Comparison of ENCODE assay signal across 8 cellular contexts in the genomic region with DNA sequence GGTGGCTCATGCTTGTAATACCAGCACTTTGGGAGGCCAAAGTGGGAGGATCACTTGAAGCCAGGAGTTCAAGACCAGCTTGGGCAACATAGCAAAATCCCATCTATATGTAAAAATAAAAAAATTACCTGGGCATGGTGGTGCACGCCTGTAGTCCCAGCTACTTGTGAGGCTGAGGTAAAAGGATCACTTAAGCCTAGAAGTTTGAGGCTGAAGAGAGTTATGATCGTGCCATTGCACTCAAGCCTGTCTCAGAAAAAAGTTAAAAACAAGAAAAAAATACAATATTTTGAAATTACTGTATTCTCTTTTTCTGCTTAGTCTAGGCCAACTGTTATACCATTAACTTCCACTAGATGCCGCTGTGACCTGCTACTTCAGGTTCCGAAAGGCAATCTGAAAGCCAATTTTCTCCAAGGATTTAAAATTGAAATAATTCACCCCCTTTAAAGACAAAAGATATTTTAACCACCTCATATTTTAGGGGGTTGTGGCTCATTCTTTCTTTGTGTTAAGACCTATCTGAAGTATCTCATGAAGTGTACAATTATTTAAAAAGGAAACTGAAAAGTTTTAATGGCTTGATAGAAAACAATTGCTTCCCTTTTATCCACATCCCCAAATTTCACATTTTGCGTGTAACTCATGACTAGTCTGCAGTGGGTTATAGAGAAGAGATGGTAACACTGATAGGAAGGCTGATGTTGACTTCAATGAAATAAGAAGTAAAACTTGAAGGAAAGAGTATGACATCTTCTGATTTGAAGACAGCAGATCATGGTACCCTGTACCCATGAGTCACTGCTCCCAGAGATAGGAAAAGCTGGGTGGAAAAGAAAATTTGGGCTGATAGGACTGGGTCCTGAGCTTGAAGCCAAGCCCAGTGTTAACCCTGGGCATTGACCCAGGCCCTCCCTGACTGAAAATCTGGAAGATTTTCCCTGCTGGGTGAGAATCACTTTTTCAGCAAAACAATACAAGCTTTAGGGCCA. TPM values are rescaled to one million over a fixed set of nuclear protein-coding genes. Genes with fewer than 3 reads are reported as not detected.
A peak's percentile ranks its signal among the peaks of the same experiment; 100 is the strongest.
DNase-seq lines count a peak whose midpoint lies in the region; ATAC-seq, FAIRE-seq and TF ChIP-seq lines count a peak whose summit lies in the region.

No MANE protein-coding gene starts in this region.

- ATAC-seq in A549 = no peak
- ATAC-seq in activated CD8-positive, alpha-beta T cell treated with anti-CD3 and anti-CD28 coated beads, Interleukin-2, amount 10 ng/mL, durations not matched to agents 7 days and 5 days = no peak
- no peak for ATAC-seq in HG03280 (IDR thresholded peaks at IDR 0.05; ENCODE audit: unreplicated experiment)
- ATAC-seq in HG02610 (IDR thresholded peaks at IDR 0.05; ENCODE audit: unreplicated experiment) = no peak

- H3K4me1 Mint-ChIP-seq in activated CD8-positive, alpha-beta T cell treated with anti-CD3 and anti-CD28 coated beads, Interleukin-2, amount 10 ng/mL, durations not matched to agents 7 days and 5 days (ENCODE audit: low read depth) = no peaks in the 10 kb centered on the region

- no peak overlapping the region for H3K4me3 ChIP-seq in A549

- no peaks in the 10 kb centered on the region for H3K9me3 Mint-ChIP-seq in activated CD8-positive, alpha-beta T cell treated with anti-CD3 and anti-CD28 coated beads, Interleukin-2, amount 10 ng/mL, durations not matched to agents 7 days and 5 days (ENCODE audit: insufficient read depth)

- TF ChIP-seq RAD21 in A549 (conservative IDR thresholded peaks at IDR 0.05 in 1 of 2, IDR thresholded peaks at IDR 0.05 in 1 of 2) = peak; percentile 76 to 82

- no peak for FAIRE-seq in A549 (lab: Jason Lieb, UNC)
- FAIRE-seq in frontal cortex (lab: Jason Lieb, UNC) = peak; percentile 63

- no peak overlapping the region for H3K4me3 Mint-ChIP-seq in activated CD8-positive, alpha-beta T cell treated with anti-CD3 and anti-CD28 coated beads, Interleukin-2, amount 10 ng/mL, durations not matched to agents 7 days and 5 days

- TF ChIP-seq EP300 in A549 (IDR thresholded peaks at IDR 0.05) = no peak

- CTCF ChIA-PET in A549 (lab: Yijun Ruan, JAX) = interaction anchor here (0.6 to 3.3 kb wide), 39 partner anchors 10 to 506 kb away, joined by 3 to 15 read pairs (median 3); partner anchors contain the start of gene CLDN14
- CTCF ChIA-PET in activated CD8-positive, alpha-beta T cell treated with anti-CD3 and anti-CD28 coated beads, Interleukin-2, amount 10 ng/mL, durations not matched to agents 7 days and 5 days (lab: Charles Lee) = interaction anchor here (0.7 to 2.0 kb wide), 6 partner anchors 9 to 506 kb away, joined by 3 to 4 read pairs (median 3); no protein-coding TSS in a partner anchor

- TF ChIP-seq POLR2A in A549 (IDR thresholded peaks at IDR 0.05; ENCODE audit: low read length) = no peak

- H3K36me3 Mint-ChIP-seq in activated CD8-positive, alpha-beta T cell treated with anti-CD3 and anti-CD28 coated beads, Interleukin-2, amount 10 ng/mL, durations not matched to agents 7 days and 5 days (ENCODE audit: low read depth) = no peaks in the 10 kb centered on the region

- POLR2A ChIA-PET in A549 (lab: Yijun Ruan, JAX) = no interaction called here
- POLR2A ChIA-PET in activated CD8-positive, alpha-beta T cell treated with anti-CD3 and anti-CD28 coated beads, Interleukin-2, amount 10 ng/mL, durations not matched to agents 7 days and 5 days (lab: Charles Lee) = no interaction called here

- no peak overlapping the region for H3K4me2 ChIP-seq in A549

- 35% methylated on average over 5 of the region's 5 CpGs for WGBS in A549 (ENCODE audit: missing lambda C conversion rate)

- DNase-seq in A549 (ENCODE audit: low read depth in 1 of 2, low spot score in 1 of 2) (peak; percentile 5 to 44), ELR (ENCODE audit: low read depth) (peak; percentile 62), NCI-H1694 treated with DMSO at 0.1 percent for 48 hours (lab: John Stamatoyannopoulos, UW) (peak; percentile 47), frontal cortex (ENCODE audit: low spot score in 2 of 2) (peak; percentile 33 to 44), pulmonary artery endothelial cell (ENCODE audit: low read depth, low spot score) (peak; percentile 15)
- DNase-seq in activated CD8-positive, alpha-beta T cell treated with anti-CD3 and anti-CD28 coated beads, Interleukin-2, amount 10 ng/mL, durations not matched to agents 7 days and 5 days = peak; percentile 56

- no peak overlapping the region for H3K27ac Mint-ChIP-seq in activated CD8-positive, alpha-beta T cell treated with anti-CD3 and anti-CD28 coated beads, Interleukin-2, amount 10 ng/mL, durations not matched to agents 7 days and 5 days

- TF ChIP-seq CTCF in A549 (IDR thresholded peaks at IDR 0.05) = peak; percentile 76

- no peaks in the 10 kb centered on the region for H3K9me3 ChIP-seq in A549

- peaks cover 16% of the 10 kb centered on the region; the same call in 2 of the 3 replicates for H3K4me1 ChIP-seq in A549

- H3K27me3 Mint-ChIP-seq in activated CD8-positive, alpha-beta T cell treated with anti-CD3 and anti-CD28 coated beads, Interleukin-2, amount 10 ng/mL, durations not matched to agents 7 days and 5 days (ENCODE audit: low read depth) = peaks cover 5% of the 10 kb centered on the region

- peak overlapping the region; percentile 23 to 59; a peak in 4 of 6 replicates for H3K27ac ChIP-seq in A549

TF ChIP-seq in A549, 52 proteins besides CTCF, POLR2A, EP300 and RAD21:
- TF ChIP-seq RARB (CRISPR knock-in tag; IDR thresholded peaks at IDR 0.05) = no peak
- TF ChIP-seq SMC3 (IDR thresholded peaks at IDR 0.05) = peak; percentile 75
TF ChIP-seq in A549: peak in this region for 1.

RNA-seq across cellular contexts. Expression of gene CLDN14, which starts 24.4 kb away (rescaled TPM):
- not detected in 2 replicates for polyA plus RNA-seq in A549 (2011; rRNA removed)
- 0.04 and 0.13 TPM in 2 replicates for polyA plus RNA-seq in A549 (2012; cell fraction: cytosol; rRNA removed)
- polyA plus RNA-seq in A549 (2012; cell fraction: nucleus; rRNA removed) = 0.17 and 0.29 TPM in 2 replicates
- polyA plus RNA-seq in A549 (2017; fragmentation: RNase III; extraction: RNeasy Plus Mini Kit Qiagen cat#74134 plus additional on column Dnase treatment) = 0.05 TPM in 1 of 3 replicates, not detected in the others
- polyA minus RNA-seq in A549 (2011; rRNA and poly(A)+ RNA removed) = 0.19 TPM in 1 of 2 replicates, not detected in the other
- not detected for total RNA-seq in activated CD8-positive, alpha-beta T cell treated with anti-CD3 and anti-CD28 coated beads, Interleukin-2, amount 10 ng/mL, durations not matched to agents 7 days and 5 days
- total RNA-seq in frontal cortex = not detected
- 0.66 and 0.99 TPM in 2 replicates for total RNA-seq in pulmonary artery endothelial cell
